ENCODE assay signal across 1 cellular context in genomic region chr1:74732960-74733615, GRCh38.
TF ChIP-seq lines count a peak whose summit lies in the region.

TSS of gene CRYZ (minus strand) at chr1:74733050. CDS start at chr1:74724821, 8,229 bp downstream.
TSS of gene TYW3 (plus strand) at chr1:74733152. CDS start at chr1:74733245, 93 bp downstream.

TF ChIP-seq in HEK293, 187 proteins besides CTCF, POLR2A, EP300 and RAD21 (continued from another document and continues in another):
- TF ChIP-seq, protein P1, sequence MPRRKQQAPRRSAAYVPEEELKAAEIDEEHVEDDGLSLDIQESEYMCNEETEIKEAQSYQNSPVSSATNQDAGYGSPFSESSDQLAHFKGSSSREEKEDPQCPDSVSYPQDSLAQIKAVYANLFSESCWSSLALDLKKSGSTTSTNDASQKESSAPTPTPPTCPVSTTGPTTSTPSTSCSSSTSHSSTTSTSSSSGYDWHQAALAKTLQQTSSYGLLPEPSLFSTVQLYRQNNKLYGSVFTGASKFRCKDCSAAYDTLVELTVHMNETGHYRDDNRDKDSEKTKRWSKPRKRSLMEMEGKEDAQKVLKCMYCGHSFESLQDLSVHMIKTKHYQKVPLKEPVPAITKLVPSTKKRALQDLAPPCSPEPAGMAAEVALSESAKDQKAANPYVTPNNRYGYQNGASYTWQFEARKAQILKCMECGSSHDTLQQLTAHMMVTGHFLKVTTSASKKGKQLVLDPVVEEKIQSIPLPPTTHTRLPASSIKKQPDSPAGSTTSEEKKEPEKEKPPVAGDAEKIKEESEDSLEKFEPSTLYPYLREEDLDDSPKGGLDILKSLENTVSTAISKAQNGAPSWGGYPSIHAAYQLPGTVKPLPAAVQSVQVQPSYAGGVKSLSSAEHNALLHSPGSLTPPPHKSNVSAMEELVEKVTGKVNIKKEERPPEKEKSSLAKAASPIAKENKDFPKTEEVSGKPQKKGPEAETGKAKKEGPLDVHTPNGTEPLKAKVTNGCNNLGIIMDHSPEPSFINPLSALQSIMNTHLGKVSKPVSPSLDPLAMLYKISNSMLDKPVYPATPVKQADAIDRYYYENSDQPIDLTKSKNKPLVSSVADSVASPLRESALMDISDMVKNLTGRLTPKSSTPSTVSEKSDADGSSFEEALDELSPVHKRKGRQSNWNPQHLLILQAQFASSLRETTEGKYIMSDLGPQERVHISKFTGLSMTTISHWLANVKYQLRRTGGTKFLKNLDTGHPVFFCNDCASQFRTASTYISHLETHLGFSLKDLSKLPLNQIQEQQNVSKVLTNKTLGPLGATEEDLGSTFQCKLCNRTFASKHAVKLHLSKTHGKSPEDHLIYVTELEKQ (tag by site-specific recombination; IDR thresholded peaks at IDR 0.05; ENCODE audit: borderline replicate concordance) = 0 out of 2 replicates have a peak, but pooled peaks have one; percentile 11
- TF ChIP-seq ZFP37 (tag by site-specific recombination; IDR thresholded peaks at IDR 0.05) (peak; percentile 92; the same call in 1 of the 2 replicates), ZNF776 (tag by site-specific recombination; IDR thresholded peaks at IDR 0.05; ENCODE audit: borderline replicate concordance) (no peak), ZNF449 (tag by site-specific recombination; IDR thresholded peaks at IDR 0.05) (no peak), ZNF48 (tag by site-specific recombination; IDR thresholded peaks at IDR 0.05) (no peak), ZNF670 (tag by site-specific recombination; IDR thresholded peaks at IDR 0.05; ENCODE audit: low read depth) (no peak), ZNF324 (tag by site-specific recombination; IDR thresholded peaks at IDR 0.05) (peak; percentile 62; the same call in 1 of the 2 replicates), ZNF274 (IDR thresholded peaks at IDR 0.05; ENCODE audit: low read length) (no peak), ZNF274 (tag by site-specific recombination; IDR thresholded peaks at IDR 0.05; ENCODE audit: borderline replicate concordance) (no peak), ZBTB26 (tag by site-specific recombination; optimal IDR thresholded peaks at IDR 0.05) (peak; percentile 35), GLIS1 (tag by site-specific recombination; IDR thresholded peaks at IDR 0.05) (no peak), SP3 (tag by site-specific recombination; IDR thresholded peaks at IDR 0.05) (peak; percentile 74), HOXA7 (CRISPR knock-in tag; IDR thresholded peaks at IDR 0.05; ENCODE audit: borderline replicate concordance) (no peak), ZNF610 (tag by site-specific recombination; IDR thresholded peaks at IDR 0.05; ENCODE audit: borderline replicate concordance) (no peak), SCRT2 (tag by site-specific recombination; IDR thresholded peaks at IDR 0.05) (no peak), TRIM28 (IDR thresholded peaks at IDR 0.05; ENCODE audit: borderline replicate concordance, low read length) (peak; percentile 39; the same call in 1 of the 2 replicates), ZNF518A (tag by site-specific recombination; conservative IDR thresholded peaks at IDR 0.05; ENCODE audit: low read depth) (peak; percentile 86), ZSCAN30 (tag by site-specific recombination; IDR thresholded peaks at IDR 0.05) (peak; percentile 41; the same call in 1 of the 2 replicates), ZNF521 (tag by site-specific recombination; IDR thresholded peaks at IDR 0.05) (no peak), ZNF514 (tag by site-specific recombination; IDR thresholded peaks at IDR 0.05) (no peak), REPIN1 (tag by site-specific recombination; IDR thresholded peaks at IDR 0.05; ENCODE audit: low read depth) (no peak), ZNF404 (tag by site-specific recombination; IDR thresholded peaks at IDR 0.05) (no peak), PRDM6 (tag by site-specific recombination; IDR thresholded peaks at IDR 0.05) (no peak)
- TF ChIP-seq, protein P2, sequence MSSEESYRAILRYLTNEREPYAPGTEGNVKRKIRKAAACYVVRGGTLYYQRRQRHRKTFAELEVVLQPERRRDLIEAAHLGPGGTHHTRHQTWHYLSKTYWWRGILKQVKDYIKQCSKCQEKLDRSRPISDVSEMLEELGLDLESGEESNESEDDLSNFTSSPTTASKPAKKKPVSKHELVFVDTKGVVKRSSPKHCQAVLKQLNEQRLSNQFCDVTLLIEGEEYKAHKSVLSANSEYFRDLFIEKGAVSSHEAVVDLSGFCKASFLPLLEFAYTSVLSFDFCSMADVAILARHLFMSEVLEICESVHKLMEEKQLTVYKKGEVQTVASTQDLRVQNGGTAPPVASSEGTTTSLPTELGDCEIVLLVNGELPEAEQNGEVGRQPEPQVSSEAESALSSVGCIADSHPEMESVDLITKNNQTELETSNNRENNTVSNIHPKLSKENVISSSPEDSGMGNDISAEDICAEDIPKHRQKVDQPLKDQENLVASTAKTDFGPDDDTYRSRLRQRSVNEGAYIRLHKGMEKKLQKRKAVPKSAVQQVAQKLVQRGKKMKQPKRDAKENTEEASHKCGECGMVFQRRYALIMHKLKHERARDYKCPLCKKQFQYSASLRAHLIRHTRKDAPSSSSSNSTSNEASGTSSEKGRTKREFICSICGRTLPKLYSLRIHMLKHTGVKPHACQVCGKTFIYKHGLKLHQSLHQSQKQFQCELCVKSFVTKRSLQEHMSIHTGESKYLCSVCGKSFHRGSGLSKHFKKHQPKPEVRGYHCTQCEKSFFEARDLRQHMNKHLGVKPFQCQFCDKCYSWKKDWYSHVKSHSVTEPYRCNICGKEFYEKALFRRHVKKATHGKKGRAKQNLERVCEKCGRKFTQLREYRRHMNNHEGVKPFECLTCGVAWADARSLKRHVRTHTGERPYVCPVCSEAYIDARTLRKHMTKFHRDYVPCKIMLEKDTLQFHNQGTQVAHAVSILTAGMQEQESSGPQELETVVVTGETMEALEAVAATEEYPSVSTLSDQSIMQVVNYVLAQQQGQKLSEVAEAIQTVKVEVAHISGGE (tag by site-specific recombination; conservative IDR thresholded peaks at IDR 0.05; ENCODE audit: low read depth) = peak; percentile 70
- TF ChIP-seq, protein P3, sequence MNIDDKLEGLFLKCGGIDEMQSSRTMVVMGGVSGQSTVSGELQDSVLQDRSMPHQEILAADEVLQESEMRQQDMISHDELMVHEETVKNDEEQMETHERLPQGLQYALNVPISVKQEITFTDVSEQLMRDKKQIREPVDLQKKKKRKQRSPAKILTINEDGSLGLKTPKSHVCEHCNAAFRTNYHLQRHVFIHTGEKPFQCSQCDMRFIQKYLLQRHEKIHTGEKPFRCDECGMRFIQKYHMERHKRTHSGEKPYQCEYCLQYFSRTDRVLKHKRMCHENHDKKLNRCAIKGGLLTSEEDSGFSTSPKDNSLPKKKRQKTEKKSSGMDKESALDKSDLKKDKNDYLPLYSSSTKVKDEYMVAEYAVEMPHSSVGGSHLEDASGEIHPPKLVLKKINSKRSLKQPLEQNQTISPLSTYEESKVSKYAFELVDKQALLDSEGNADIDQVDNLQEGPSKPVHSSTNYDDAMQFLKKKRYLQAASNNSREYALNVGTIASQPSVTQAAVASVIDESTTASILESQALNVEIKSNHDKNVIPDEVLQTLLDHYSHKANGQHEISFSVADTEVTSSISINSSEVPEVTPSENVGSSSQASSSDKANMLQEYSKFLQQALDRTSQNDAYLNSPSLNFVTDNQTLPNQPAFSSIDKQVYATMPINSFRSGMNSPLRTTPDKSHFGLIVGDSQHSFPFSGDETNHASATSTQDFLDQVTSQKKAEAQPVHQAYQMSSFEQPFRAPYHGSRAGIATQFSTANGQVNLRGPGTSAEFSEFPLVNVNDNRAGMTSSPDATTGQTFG (tag by site-specific recombination; IDR thresholded peaks at IDR 0.05; ENCODE audit: borderline replicate concordance) = no peak
- TF ChIP-seq, protein P4, sequence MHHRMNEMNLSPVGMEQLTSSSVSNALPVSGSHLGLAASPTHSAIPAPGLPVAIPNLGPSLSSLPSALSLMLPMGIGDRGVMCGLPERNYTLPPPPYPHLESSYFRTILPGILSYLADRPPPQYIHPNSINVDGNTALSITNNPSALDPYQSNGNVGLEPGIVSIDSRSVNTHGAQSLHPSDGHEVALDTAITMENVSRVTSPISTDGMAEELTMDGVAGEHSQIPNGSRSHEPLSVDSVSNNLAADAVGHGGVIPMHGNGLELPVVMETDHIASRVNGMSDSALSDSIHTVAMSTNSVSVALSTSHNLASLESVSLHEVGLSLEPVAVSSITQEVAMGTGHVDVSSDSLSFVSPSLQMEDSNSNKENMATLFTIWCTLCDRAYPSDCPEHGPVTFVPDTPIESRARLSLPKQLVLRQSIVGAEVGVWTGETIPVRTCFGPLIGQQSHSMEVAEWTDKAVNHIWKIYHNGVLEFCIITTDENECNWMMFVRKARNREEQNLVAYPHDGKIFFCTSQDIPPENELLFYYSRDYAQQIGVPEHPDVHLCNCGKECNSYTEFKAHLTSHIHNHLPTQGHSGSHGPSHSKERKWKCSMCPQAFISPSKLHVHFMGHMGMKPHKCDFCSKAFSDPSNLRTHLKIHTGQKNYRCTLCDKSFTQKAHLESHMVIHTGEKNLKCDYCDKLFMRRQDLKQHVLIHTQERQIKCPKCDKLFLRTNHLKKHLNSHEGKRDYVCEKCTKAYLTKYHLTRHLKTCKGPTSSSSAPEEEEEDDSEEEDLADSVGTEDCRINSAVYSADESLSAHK (tag by site-specific recombination; IDR thresholded peaks at IDR 0.05) = no peak
